Comparison of ENCODE assay signal across 22 cellular contexts in the genomic region with DNA sequence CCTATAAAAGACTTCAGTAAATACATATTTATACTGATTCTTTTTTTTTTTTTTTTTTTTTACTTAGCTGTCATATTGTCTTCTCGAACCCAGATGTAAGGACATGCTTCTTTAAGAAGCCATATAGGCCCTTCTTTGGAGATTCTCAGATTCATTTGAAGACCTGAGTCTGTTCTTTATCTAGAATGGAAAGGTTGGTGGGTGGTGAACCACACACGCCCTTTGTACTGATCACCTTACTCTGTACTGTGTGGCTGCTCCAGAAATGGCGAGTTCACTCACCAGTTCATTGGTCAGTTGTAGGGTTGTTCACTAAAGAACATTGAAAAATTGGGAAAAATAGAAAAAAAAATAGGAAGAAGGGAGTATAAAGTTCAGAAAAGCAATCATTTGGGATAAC. TPM values are rescaled to one million over a fixed set of nuclear protein-coding genes. Genes with fewer than 3 reads are reported as not detected.
DNase-seq lines count a peak whose midpoint lies in the region; ATAC-seq, FAIRE-seq and TF ChIP-seq lines count a peak whose summit lies in the region.
"Had no signal": no experiment of that assay in that cellular context is flagged by ENCODE, and none has a peak within 500 bp of the region (broad histone marks: within the 10 kb centered on the region; RNA-seq: fewer than 3 reads in every experiment).

No MANE protein-coding gene starts in this region.

- no peak overlapping the region for H3K4me3 Mint-ChIP-seq in activated CD8-positive, alpha-beta T cell treated with anti-CD3 and anti-CD28 coated beads for 36 hours
- H3K4me3 Mint-ChIP-seq in activated CD8-positive, alpha-beta T cell treated with anti-CD3 and anti-CD28 coated beads, Interleukin-2, amount 10 ng/mL, durations not matched to agents 7 days and 5 days, result no peak overlapping the region
- no peak overlapping the region for H3K4me3 Mint-ChIP-seq in activated naive CD8-positive, alpha-beta T cell treated with anti-CD3 and anti-CD28 coated beads, Interleukin-2, amount 50 U/mL, for 24 hours
- H3K4me3 Mint-ChIP-seq in activated naive CD8-positive, alpha-beta T cell treated with anti-CD3 and anti-CD28 coated beads for 36 hours, result no peak overlapping the region
- H3K4me3 Mint-ChIP-seq: B cell; CD4-positive, alpha-beta T cell; CD8-positive, alpha-beta T cell had no signal

- H3K36me3 Mint-ChIP-seq in activated CD8-positive, alpha-beta T cell treated with anti-CD3 and anti-CD28 coated beads for 36 hours (ENCODE audit: low read depth), result peaks cover 4% of the 10 kb centered on the region
- no peaks in the 10 kb centered on the region for H3K36me3 Mint-ChIP-seq in activated CD8-positive, alpha-beta T cell treated with anti-CD3 and anti-CD28 coated beads, Interleukin-2, amount 10 ng/mL, durations not matched to agents 7 days and 5 days (ENCODE audit: low read depth)
- H3K36me3 Mint-ChIP-seq in activated naive CD8-positive, alpha-beta T cell treated with anti-CD3 and anti-CD28 coated beads, Interleukin-2, amount 50 U/mL, for 24 hours (ENCODE audit: low read depth), result peaks cover 10% of the 10 kb centered on the region
- peaks cover 6% of the 10 kb centered on the region for H3K36me3 Mint-ChIP-seq in activated naive CD8-positive, alpha-beta T cell treated with anti-CD3 and anti-CD28 coated beads for 36 hours

- peak; percentile 20 for ATAC-seq in activated CD8-positive, alpha-beta T cell treated with anti-CD3 and anti-CD28 coated beads for 36 hours
- no peak for ATAC-seq in activated CD8-positive, alpha-beta T cell treated with anti-CD3 and anti-CD28 coated beads, Interleukin-2, amount 10 ng/mL, durations not matched to agents 7 days and 5 days
- ATAC-seq in activated naive CD8-positive, alpha-beta T cell treated with anti-CD3 and anti-CD28 coated beads, Interleukin-2, amount 50 U/mL, for 24 hours, result peak; percentile 78
- ATAC-seq: A549; CD8-positive, alpha-beta T cell had no signal

- CTCF ChIA-PET in activated CD8-positive, alpha-beta T cell treated with anti-CD3 and anti-CD28 coated beads for 36 hours (lab: Charles Lee), result no interaction called here
- CTCF ChIA-PET in activated CD8-positive, alpha-beta T cell treated with anti-CD3 and anti-CD28 coated beads, Interleukin-2, amount 10 ng/mL, durations not matched to agents 7 days and 5 days (lab: Charles Lee), result no interaction called here

- no peaks in the 10 kb centered on the region for H3K9me3 ChIP-seq in small intestine (ENCODE audit: control insufficient read depth, low read depth)
- H3K9me3 ChIP-seq: A549, Caco-2 had no signal

- peaks cover 0 to 3% of the 10 kb centered on the region in 2 donors for H3K4me1 ChIP-seq in small intestine (ENCODE audit: control insufficient read depth in 2 of 2, insufficient read depth in 1 of 2, low read depth in 1 of 2, low read length in 1 of 2)
- H3K4me1 ChIP-seq: A549, Caco-2 had no signal

- no peaks in the 10 kb centered on the region for H3K27me3 Mint-ChIP-seq in activated CD8-positive, alpha-beta T cell treated with anti-CD3 and anti-CD28 coated beads for 36 hours
- no peaks in the 10 kb centered on the region for H3K27me3 Mint-ChIP-seq in activated CD8-positive, alpha-beta T cell treated with anti-CD3 and anti-CD28 coated beads, Interleukin-2, amount 10 ng/mL, durations not matched to agents 7 days and 5 days (ENCODE audit: low read depth)
- no peaks in the 10 kb centered on the region for H3K27me3 Mint-ChIP-seq in activated naive CD8-positive, alpha-beta T cell treated with anti-CD3 and anti-CD28 coated beads, Interleukin-2, amount 50 U/mL, for 24 hours
- no peaks in the 10 kb centered on the region for H3K27me3 Mint-ChIP-seq in activated naive CD8-positive, alpha-beta T cell treated with anti-CD3 and anti-CD28 coated beads for 36 hours
- H3K27me3 Mint-ChIP-seq: B cell; CD4-positive, alpha-beta T cell had no signal

- WGBS in small intestine, 3 donors, result 90 to 94% (median 93%) methylated on average over 3 of the region's 3 CpGs

- no peak for FAIRE-seq in small intestine (lab: Jason Lieb, UNC)
- FAIRE-seq: D721Med, G401.6, GM12891, GM19239 had no signal

- H3K36me3 ChIP-seq in small intestine (ENCODE audit: control insufficient read depth in 2 of 2, insufficient read depth in 2 of 2, low read length in 2 of 2), result peaks cover 0 to 3% of the 10 kb centered on the region in 2 donors

- peaks cover 4% of the 10 kb centered on the region for H3K4me1 Mint-ChIP-seq in activated CD8-positive, alpha-beta T cell treated with anti-CD3 and anti-CD28 coated beads for 36 hours (ENCODE audit: low read depth)
- H3K4me1 Mint-ChIP-seq in activated CD8-positive, alpha-beta T cell treated with anti-CD3 and anti-CD28 coated beads, Interleukin-2, amount 10 ng/mL, durations not matched to agents 7 days and 5 days (ENCODE audit: low read depth), result no peaks in the 10 kb centered on the region
- H3K4me1 Mint-ChIP-seq in activated naive CD8-positive, alpha-beta T cell treated with anti-CD3 and anti-CD28 coated beads, Interleukin-2, amount 50 U/mL, for 24 hours, result peaks cover 6% of the 10 kb centered on the region
- H3K4me1 Mint-ChIP-seq in activated naive CD8-positive, alpha-beta T cell treated with anti-CD3 and anti-CD28 coated beads for 36 hours, result peaks cover 2% of the 10 kb centered on the region
- H3K4me1 Mint-ChIP-seq: B cell had no signal

- H3K4me3 ChIP-seq in small intestine (ENCODE audit: low read depth in 1 of 2, low read length in 2 of 2), result no peak overlapping the region
- H3K4me3 ChIP-seq: A549; BLaER1 treated with 17β-estradiol and CSF1 and Interleukin-3, amounts not matched to agents 10 nM and 100 nM had no signal

- intact Hi-C loops in activated CD8-positive, alpha-beta T cell treated with anti-CD3 and anti-CD28 coated beads for 36 hours (cut with micrococcal nuclease), result loop anchor here (5.0 kb wide), 1 partner anchor 50 kb away; no protein-coding TSS in a partner anchor

- no peaks in the 10 kb centered on the region for H3K9me3 Mint-ChIP-seq in activated CD8-positive, alpha-beta T cell treated with anti-CD3 and anti-CD28 coated beads for 36 hours
- H3K9me3 Mint-ChIP-seq in activated CD8-positive, alpha-beta T cell treated with anti-CD3 and anti-CD28 coated beads, Interleukin-2, amount 10 ng/mL, durations not matched to agents 7 days and 5 days (ENCODE audit: insufficient read depth), result no peaks in the 10 kb centered on the region
- H3K9me3 Mint-ChIP-seq in activated naive CD8-positive, alpha-beta T cell treated with anti-CD3 and anti-CD28 coated beads, Interleukin-2, amount 50 U/mL, for 24 hours, result no peaks in the 10 kb centered on the region
- H3K9me3 Mint-ChIP-seq in activated naive CD8-positive, alpha-beta T cell treated with anti-CD3 and anti-CD28 coated beads for 36 hours, result no peaks in the 10 kb centered on the region
- H3K9me3 Mint-ChIP-seq: CD4-positive, alpha-beta T cell; CD8-positive, alpha-beta T cell had no signal

- DNase-seq in activated CD8-positive, alpha-beta T cell treated with anti-CD3 and anti-CD28 coated beads for 36 hours, result peak; percentile 33
- DNase-seq in activated CD8-positive, alpha-beta T cell treated with anti-CD3 and anti-CD28 coated beads, Interleukin-2, amount 10 ng/mL, durations not matched to agents 7 days and 5 days, result no peak
- no peak for DNase-seq in activated naive CD8-positive, alpha-beta T cell treated with anti-CD3 and anti-CD28 coated beads, Interleukin-2, amount 50 U/mL, for 24 hours
- DNase-seq in activated naive CD8-positive, alpha-beta T cell treated with anti-CD3 and anti-CD28 coated beads for 36 hours, result no peak
- DNase-seq in small intestine (peak; percentile 9), NCI-H2107 (lab: John Stamatoyannopoulos, UW) (no peak)
- DNase-seq: AML-193; Caco-2; Calu3; CD4-positive, alpha-beta T cell; CD8-positive, alpha-beta T cell; DMS79 treated with DMSO at 0.1 percent for 48 hours; GF-D8 had no signal

- TF ChIP-seq CTCF in activated CD8-positive, alpha-beta T cell treated with anti-CD3 and anti-CD28 coated beads for 36 hours (IDR thresholded peaks at IDR 0.05), result no peak

- POLR2A ChIA-PET in activated CD8-positive, alpha-beta T cell treated with anti-CD3 and anti-CD28 coated beads for 36 hours (lab: Charles Lee), result interaction anchor here (1.6 kb wide), 1 partner anchor 9 kb away, joined by 4 read pairs; no protein-coding TSS in a partner anchor
- POLR2A ChIA-PET in activated CD8-positive, alpha-beta T cell treated with anti-CD3 and anti-CD28 coated beads, Interleukin-2, amount 10 ng/mL, durations not matched to agents 7 days and 5 days (lab: Charles Lee), result no interaction called here

- no peak overlapping the region for H3K27ac ChIP-seq in small intestine (ENCODE audit: low read depth in 1 of 2, low read length in 1 of 2)
- H3K27ac ChIP-seq: 22Rv1; A549; BLaER1 treated with 17β-estradiol and CSF1 and Interleukin-3, amounts not matched to agents 10 nM and 100 nM; C4-2B had no signal

- no peaks in the 10 kb centered on the region for H3K27me3 ChIP-seq in small intestine (ENCODE audit: control insufficient read depth in 2 of 2, insufficient read depth in 2 of 2, low read length in 2 of 2)
- H3K27me3 ChIP-seq: BLaER1 treated with 17β-estradiol and CSF1 and Interleukin-3, amounts not matched to agents 10 nM and 100 nM had no signal

- H3K27ac Mint-ChIP-seq in activated CD8-positive, alpha-beta T cell treated with anti-CD3 and anti-CD28 coated beads for 36 hours, result no peak overlapping the region
- no peak overlapping the region for H3K27ac Mint-ChIP-seq in activated CD8-positive, alpha-beta T cell treated with anti-CD3 and anti-CD28 coated beads, Interleukin-2, amount 10 ng/mL, durations not matched to agents 7 days and 5 days
- H3K27ac Mint-ChIP-seq in activated naive CD8-positive, alpha-beta T cell treated with anti-CD3 and anti-CD28 coated beads, Interleukin-2, amount 50 U/mL, for 24 hours, result peak overlapping the region; percentile 47
- H3K27ac Mint-ChIP-seq in activated naive CD8-positive, alpha-beta T cell treated with anti-CD3 and anti-CD28 coated beads for 36 hours, result no peak overlapping the region
- H3K27ac Mint-ChIP-seq: B cell; CD4-positive, alpha-beta T cell; CD8-positive, alpha-beta T cell had no signal

RNA-seq across cellular contexts. Expression of a gene that starts 32.5 kb away (rescaled TPM):
- total RNA-seq in activated CD8-positive, alpha-beta T cell treated with anti-CD3 and anti-CD28 coated beads for 36 hours, result 10 to 100 TPM; 10.7 to 10.8 TPM
- total RNA-seq in activated CD8-positive, alpha-beta T cell treated with anti-CD3 and anti-CD28 coated beads, Interleukin-2, amount 10 ng/mL, durations not matched to agents 7 days and 5 days, result 1 to 10 TPM; 8.0 to 8.5 TPM
- 10 to 100 TPM; 18.3 to 19.1 TPM for total RNA-seq in activated naive CD8-positive, alpha-beta T cell treated with anti-CD3 and anti-CD28 coated beads for 36 hours
- 10 to 100 TPM; 12.1 to 14.3 (median 13.2) TPM for polyA plus RNA-seq in small intestine

Comparison
In these comparisons a context has a peak if more than half of its experiments do, and no peak if none do; other contexts are left out.
1. DNase-seq: peak in activated CD8-positive, alpha-beta T cell treated with anti-CD3 and anti-CD28 coated beads for 36 hours (single experiment) and small intestine (single experiment); none in activated CD8-positive, alpha-beta T cell treated with anti-CD3 and anti-CD28 coated beads, Interleukin-2, amount 10 ng/mL, durations not matched to agents 7 days and 5 days (single experiment), activated naive CD8-positive, alpha-beta T cell treated with anti-CD3 and anti-CD28 coated beads, Interleukin-2, amount 50 U/mL, for 24 hours (single experiment), activated naive CD8-positive, alpha-beta T cell treated with anti-CD3 and anti-CD28 coated beads for 36 hours (single experiment) and NCI-H2107 (single experiment).